11 cellular contexts compared by ENCODE assay signal in genomic region chr1:38500352-38500751, GRCh38.
DNase-seq lines count a peak whose midpoint lies in the region; ATAC-seq and TF ChIP-seq lines count a peak whose summit lies in the region.
"Had no signal": no experiment of that assay in that cellular context is flagged by ENCODE, and none has a peak within 500 bp of the region (broad histone marks: within the 10 kb centered on the region; RNA-seq: fewer than 3 reads in every experiment).

No MANE protein-coding gene starts in this region.

- TF ChIP-seq CTCF in KMS-11 (conservative IDR thresholded peaks at IDR 0.05; ENCODE audit: low read depth, low read length) (peak; percentile 34; the same call in 1 of the 2 replicates), chondrocyte (IDR thresholded peaks at IDR 0.05) (peak; percentile 73), nephron progenitor cell (IDR thresholded peaks at IDR 0.05) (peak; percentile 62), gastroesophageal sphincter (IDR thresholded peaks at IDR 0.05) (peak in 2 of 4 experiments; percentile 4 to 11)

- no peaks in the 10 kb centered on the region for H3K36me3 Mint-ChIP-seq in chondrocyte (ENCODE audit: low read depth)
- H3K36me3 Mint-ChIP-seq in nephron progenitor cell (ENCODE audit: low read depth), result no peaks in the 10 kb centered on the region
- H3K36me3 Mint-ChIP-seq in effector memory CD8-positive, alpha-beta T cell (ENCODE audit: insufficient read depth), result no peaks in the 10 kb centered on the region

- H3K9me3 ChIP-seq in gastroesophageal sphincter, result no peaks in the 10 kb centered on the region

- H3K4me3 ChIP-seq in KMS-11 (IDR thresholded peaks at IDR 0.05; ENCODE audit: insufficient read depth, low read depth, low read length) (no peak overlapping the region), gastroesophageal sphincter (no peak overlapping the region)

- no peaks in the 10 kb centered on the region for H4K20me1 ChIP-seq in KMS-11 (ENCODE audit: insufficient read depth)

- peaks cover 7% of the 10 kb centered on the region for H3K27me3 Mint-ChIP-seq in chondrocyte (ENCODE audit: low read depth)
- H3K27me3 Mint-ChIP-seq in nephron progenitor cell (ENCODE audit: low read depth, poor library complexity), result peaks cover 50% of the 10 kb centered on the region
- H3K27me3 Mint-ChIP-seq in effector memory CD8-positive, alpha-beta T cell, result peaks cover 66 to 82% of the 10 kb centered on the region in 2 donors

- H3K4me3 Mint-ChIP-seq in chondrocyte (ENCODE audit: unreplicated experiment) (no peak overlapping the region), nephron progenitor cell (no peak overlapping the region)
- H3K4me3 Mint-ChIP-seq in effector memory CD8-positive, alpha-beta T cell, result no peak overlapping the region
- H3K4me3 Mint-ChIP-seq: stimulated activated naive CD8-positive, alpha-beta T cell treated with anti-CD3 and anti-CD28 coated beads, Interleukin-15, Interleukin-2, amounts not matched to agents 100 ng/mL and 50 ng/mL, for 24 hours had no signal

- no peaks in the 10 kb centered on the region for H3K79me2 ChIP-seq in KMS-11 (ENCODE audit: insufficient read depth, low read depth)

- no peak overlapping the region for H2AFZ ChIP-seq in KMS-11 (ENCODE audit: low read depth)

- H3K36me3 ChIP-seq in KMS-11 (ENCODE audit: insufficient read depth), result no peaks in the 10 kb centered on the region
- H3K36me3 ChIP-seq in gastroesophageal sphincter, result no peaks in the 10 kb centered on the region

- H3K4me1 Mint-ChIP-seq in chondrocyte (ENCODE audit: low read depth), result peaks cover 6% of the 10 kb centered on the region
- H3K4me1 Mint-ChIP-seq in nephron progenitor cell, result peaks cover 31% of the 10 kb centered on the region
- H3K4me1 Mint-ChIP-seq in effector memory CD8-positive, alpha-beta T cell (ENCODE audit: low read depth in 2 of 2), result no peaks in the 10 kb centered on the region

- H3K27ac Mint-ChIP-seq in chondrocyte (ENCODE audit: unreplicated experiment), result no peak overlapping the region
- no peak overlapping the region for H3K27ac Mint-ChIP-seq in nephron progenitor cell
- no peak overlapping the region for H3K27ac Mint-ChIP-seq in effector memory CD8-positive, alpha-beta T cell
- H3K27ac Mint-ChIP-seq: stimulated activated naive CD8-positive, alpha-beta T cell treated with anti-CD3 and anti-CD28 coated beads, Interleukin-15, Interleukin-2, amounts not matched to agents 100 ng/mL and 50 ng/mL, for 24 hours had no signal

- H3K9me3 Mint-ChIP-seq in chondrocyte (ENCODE audit: low read depth) (no peaks in the 10 kb centered on the region), nephron progenitor cell (no peaks in the 10 kb centered on the region)
- no peaks in the 10 kb centered on the region for H3K9me3 Mint-ChIP-seq in effector memory CD8-positive, alpha-beta T cell
- H3K9me3 Mint-ChIP-seq: stimulated activated naive CD8-positive, alpha-beta T cell treated with anti-CD3 and anti-CD28 coated beads, Interleukin-15, Interleukin-2, amounts not matched to agents 100 ng/mL and 50 ng/mL, for 24 hours had no signal

- DNase-seq in DMS 273 treated with DMSO at 0.1 percent for 48 hours (lab: John Stamatoyannopoulos, UW), result peak; percentile 87
- no peak for DNase-seq in chondrocyte (ENCODE audit: low spot score)
- DNase-seq in nephron progenitor cell, result no peak
- no peak for DNase-seq in effector memory CD8-positive, alpha-beta T cell
- DNase-seq in iPS-NIHi7 (ENCODE audit: extremely low spot score), result no peak
- DNase-seq: EL, NCI-H345 had no signal

- H3K9ac ChIP-seq in KMS-11, result no peak overlapping the region

- 64 to 94% methylated on average over 2 of the region's 2 CpGs for WGBS in gastroesophageal sphincter (ENCODE audit: low coverage in 1 of 2), 2 donors

- TF ChIP-seq POLR2A in gastroesophageal sphincter (IDR thresholded peaks at IDR 0.05), result no peak

- H3K27ac ChIP-seq in KMS-11, result no peak overlapping the region
- H3K27ac ChIP-seq in gastroesophageal sphincter, result no peak overlapping the region

- no peak overlapping the region for H3K4me2 ChIP-seq in KMS-11

- H3K27me3 ChIP-seq in KMS-11 (ENCODE audit: insufficient read depth, low read depth), result no peaks in the 10 kb centered on the region
- H3K27me3 ChIP-seq in gastroesophageal sphincter, result peaks cover 39% of the 10 kb centered on the region

- H3K4me1 ChIP-seq in KMS-11 (ENCODE audit: low read depth, poor library complexity, severe bottlenecking) (no peaks in the 10 kb centered on the region), gastroesophageal sphincter (no peaks in the 10 kb centered on the region)

- no peak for ATAC-seq in GM18858 (IDR thresholded peaks at IDR 0.05; ENCODE audit: unreplicated experiment)
- ATAC-seq in gastroesophageal sphincter, result no peak
- no peak for ATAC-seq in effector memory CD8-positive, alpha-beta T cell (replicated peaks)

- TF ChIP-seq EP300 in gastroesophageal sphincter (IDR thresholded peaks at IDR 0.05), result no peak
